1 cellular context compared by ENCODE assay signal in genomic region chr20:59428441-59429205, GRCh38.
TF ChIP-seq lines count a peak whose summit lies in the region.

No MANE protein-coding gene starts in this region.

TF ChIP-seq in HCT116, 20 proteins besides CTCF, POLR2A, EP300 and RAD21 (continued from another document):
- TF ChIP-seq REST (IDR thresholded peaks at IDR 0.05; ENCODE audit: low read depth) (no peak), SIN3A (IDR thresholded peaks at IDR 0.05; ENCODE audit: low read depth) (no peak), SP1 (IDR thresholded peaks at IDR 0.05; ENCODE audit: low read depth) (no peak), TCF7L2 (IDR thresholded peaks at IDR 0.05; ENCODE audit: borderline replicate concordance, extremely low read depth, insufficient read depth, insufficient read length) (no peak), POLR2AphosphoS5 (IDR thresholded peaks at IDR 0.05; ENCODE audit: low read depth, low read length) (no peak)
TF ChIP-seq in HCT116: peak in this region for 0.
